8 cellular contexts compared by ENCODE assay signal in the genomic region with DNA sequence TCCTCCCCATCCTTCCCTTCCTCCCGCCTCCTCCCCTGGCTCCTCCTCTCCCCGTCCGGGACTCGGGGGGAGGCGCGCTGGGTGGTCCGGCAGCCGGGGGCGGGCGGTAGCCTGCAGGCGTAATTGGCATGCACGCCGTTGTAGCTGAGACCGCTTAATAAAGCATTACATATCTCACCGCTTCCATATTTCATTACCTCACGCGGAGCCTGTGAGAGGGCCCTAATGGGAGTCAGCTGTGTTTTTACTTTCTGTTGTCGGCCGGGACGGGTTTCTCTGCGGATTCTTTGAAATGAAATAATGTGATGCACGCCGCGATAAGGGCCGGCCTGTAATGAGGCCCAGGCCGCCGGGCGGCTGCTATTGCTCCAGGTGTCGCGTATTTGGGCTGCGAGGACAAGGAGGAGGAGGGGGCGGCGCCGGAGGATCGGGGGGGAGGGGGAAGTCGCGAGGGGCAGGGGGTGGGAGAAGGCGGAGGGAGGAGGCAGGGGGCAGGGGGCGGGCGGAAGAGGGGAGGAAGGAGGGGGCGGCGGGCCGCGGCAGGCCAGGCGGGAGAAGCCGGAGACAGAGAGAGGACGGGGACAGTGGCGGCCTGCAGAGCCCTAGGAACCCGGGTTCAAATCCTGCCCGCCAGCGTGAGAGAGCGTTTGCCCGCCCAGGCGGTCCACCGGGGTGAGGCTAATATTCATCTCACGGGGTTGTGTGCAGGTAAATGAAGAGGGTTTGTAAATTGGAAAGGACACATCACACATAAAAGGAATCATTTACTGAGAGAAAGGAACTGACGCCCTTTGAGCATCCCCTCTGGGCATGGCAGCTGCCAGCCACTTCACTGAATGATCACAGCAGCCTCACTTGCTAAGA.
DNase-seq lines count a peak whose midpoint lies in the region; ATAC-seq lines count a peak whose summit lies in the region.

No MANE protein-coding gene starts in this region.

- DNase-seq in DMS53 (lab: John Stamatoyannopoulos, UW) (peak; percentile 38), DMS53 treated with DMSO at 0.1 percent for 48 hours (lab: John Stamatoyannopoulos, UW; ENCODE audit: unreplicated experiment) (no peak), SK-N-DZ (ENCODE audit: low spot score) (peak; percentile 97), fibroblast of peridontal ligament (ENCODE audit: extremely low read depth) (peak; percentile 77), A172 (ENCODE audit: low spot score) (no peak)
- no peak for DNase-seq in naive thymus-derived CD8-positive, alpha-beta T cell
- DNase-seq in stimulated activated naive CD4-positive, alpha-beta T cell treated with Interleukin-2 at 50 U/mL for 16 hours (lab: John Stamatoyannopoulos, UW), result no peak

- peak overlapping the region in 3 of 10 donors; percentile 41 to 73 (median 63) for H3K27ac Mint-ChIP-seq in naive thymus-derived CD8-positive, alpha-beta T cell

- peaks cover 0 to 18% (median 12%) of the 10 kb centered on the region in 9 donors for H3K9me3 Mint-ChIP-seq in naive thymus-derived CD8-positive, alpha-beta T cell

- peak in 1 of 2 donors; percentile 48 for ATAC-seq in naive thymus-derived CD8-positive, alpha-beta T cell
- ATAC-seq in HG02973 (IDR thresholded peaks at IDR 0.05; ENCODE audit: unreplicated experiment), result no peak

- peaks cover 5 to 26% (median 14%) of the 10 kb centered on the region in 4 donors for H3K4me1 Mint-ChIP-seq in naive thymus-derived CD8-positive, alpha-beta T cell

- H3K4me3 Mint-ChIP-seq in naive thymus-derived CD8-positive, alpha-beta T cell, result peak overlapping the region; percentile 61 to 92 (median 82)

- H3K36me3 Mint-ChIP-seq in naive thymus-derived CD8-positive, alpha-beta T cell, result peaks cover 0 to 12% (median 6%) of the 10 kb centered on the region in 3 donors

- H3K27me3 Mint-ChIP-seq in naive thymus-derived CD8-positive, alpha-beta T cell, result peaks cover 29 to 65% (median 50%) of the 10 kb centered on the region in 5 donors

- POLR2A ChIA-PET in naive thymus-derived CD8-positive, alpha-beta T cell (lab: Charles Lee), result no interaction called here

Comparison
In these comparisons a context has a peak if more than half of its experiments do, and no peak if none do; other contexts are left out.
1. DNase-seq: peak in DMS53 (single experiment), SK-N-DZ (single experiment) and fibroblast of peridontal ligament (single experiment); none in DMS53 treated with DMSO at 0.1 percent for 48 hours (single experiment), naive thymus-derived CD8-positive, alpha-beta T cell (0 of 10), stimulated activated naive CD4-positive, alpha-beta T cell treated with Interleukin-2 at 50 U/mL for 16 hours (single experiment) and A172 (single experiment).